11 cellular contexts compared by ENCODE assay signal in genomic region chr5:65867509-65868195, GRCh38. TPM values are rescaled to one million over a fixed set of nuclear protein-coding genes. Genes with fewer than 3 reads are reported as not detected.
DNase-seq lines count a peak whose midpoint lies in the region; ATAC-seq and TF ChIP-seq lines count a peak whose summit lies in the region.
"Had no signal": no experiment of that assay in that cellular context is flagged by ENCODE, and none has a peak within 500 bp of the region (broad histone marks: within the 10 kb centered on the region; RNA-seq: fewer than 3 reads in every experiment).

No MANE protein-coding gene starts in this region.

- POLR2A ChIA-PET in CD8-positive, alpha-beta memory T cell (lab: Charles Lee): interaction anchor here (1.0 kb wide), 1 partner anchor 60 kb away, joined by 3 read pairs; no protein-coding TSS in a partner anchor

- H3K4me3 Mint-ChIP-seq in CD8-positive, alpha-beta memory T cell: peak overlapping the region in 5 of 7 donors; percentile 26 to 62 (median 46)
- H3K4me3 Mint-ChIP-seq in HFFc6 (peak overlapping the region; percentile 3; the same call in 1 of the 2 replicates), naive B cell (peak overlapping the region in 6 of 8 donors; percentile 33 to 82 (median 52))
- H3K4me3 Mint-ChIP-seq: central memory CD8-positive, alpha-beta T cell; stimulated activated memory B cell treated with anti-CD40 and anti-IgM and Interleukin-4, amounts not matched to agents 10 μg/mL and 1 μg/mL and 100 μg/mL, for 72 hours had no signal

- CTCF ChIA-PET in CD8-positive, alpha-beta memory T cell (lab: Charles Lee): no interaction called here

- no peak for TF ChIP-seq CTCF in HFFc6 (IDR thresholded peaks at IDR 0.05)

- no peaks in the 10 kb centered on the region for H3K9me3 ChIP-seq in CD8-positive, alpha-beta memory T cell (ENCODE audit: low read length)

- peaks cover 0 to 3% (median 0%) of the 10 kb centered on the region in 3 donors for H3K36me3 Mint-ChIP-seq in CD8-positive, alpha-beta memory T cell
- H3K36me3 Mint-ChIP-seq in HFFc6 (ENCODE audit: low read depth) (peaks cover 6% of the 10 kb centered on the region), naive B cell (no peaks in the 10 kb centered on the region)
- H3K36me3 Mint-ChIP-seq: stimulated activated memory B cell treated with anti-CD40 and anti-IgM and Interleukin-4, amounts not matched to agents 10 μg/mL and 1 μg/mL and 100 μg/mL, for 72 hours had no signal

- H3K4me1 ChIP-seq in CD8-positive, alpha-beta memory T cell (ENCODE audit: insufficient read depth, low read length): peaks cover 22% of the 10 kb centered on the region

- H3K4me3 ChIP-seq in CD8-positive, alpha-beta memory T cell (ENCODE audit: low read length): peak overlapping the region; percentile 15
- H3K4me3 ChIP-seq: GM12878 had no signal

- ATAC-seq in naive B cell (ENCODE audit: low read depth in 2 of 2) (no peak), GM21381 (IDR thresholded peaks at IDR 0.05; ENCODE audit: unreplicated experiment) (no peak), HG03097 (IDR thresholded peaks at IDR 0.05; ENCODE audit: low FRiP score, unreplicated experiment) (no peak)
- ATAC-seq: GM12878; stimulated activated memory B cell treated with anti-CD40 and anti-IgM and Interleukin-4, amounts not matched to agents 10 μg/mL and 1 μg/mL and 100 μg/mL, for 72 hours had no signal

- H3K9me3 Mint-ChIP-seq in CD8-positive, alpha-beta memory T cell: peaks cover 0 to 2% (median 0%) of the 10 kb centered on the region in 5 donors
- H3K9me3 Mint-ChIP-seq in HFFc6: no peaks in the 10 kb centered on the region
- peaks cover 0 to 10% (median 5%) of the 10 kb centered on the region in 7 donors for H3K9me3 Mint-ChIP-seq in naive B cell
- H3K9me3 Mint-ChIP-seq: central memory CD8-positive, alpha-beta T cell had no signal

- peak overlapping the region in 6 of 8 donors; percentile 4 to 84 (median 30) for H3K27ac Mint-ChIP-seq in CD8-positive, alpha-beta memory T cell
- H3K27ac Mint-ChIP-seq in HFFc6: peak overlapping the region; percentile 82
- H3K27ac Mint-ChIP-seq in naive B cell: peak overlapping the region in 3 of 6 donors; percentile 34 to 80 (median 66)
- H3K27ac Mint-ChIP-seq: stimulated activated memory B cell treated with anti-CD40 and anti-IgM and Interleukin-4, amounts not matched to agents 10 μg/mL and 1 μg/mL and 100 μg/mL, for 72 hours had no signal

- no peak overlapping the region for H3K27ac ChIP-seq in CD8-positive, alpha-beta memory T cell (ENCODE audit: low read depth, low read length)

- DNase-seq in CD8-positive, alpha-beta memory T cell: peak in 1 of 5 donors; percentile 2
- DNase-seq in HFFc6 (peak; percentile 44), astrocyte of the hippocampus (ENCODE audit: low read depth, low spot score) (peak; percentile 26), naive B cell (no peak)
- no peak for DNase-seq in stimulated activated naive CD4-positive, alpha-beta T cell treated with Interleukin-2 at 50 U/mL for 16 hours (lab: John Stamatoyannopoulos, UW)
- DNase-seq: nucleus accumbens had no signal

- no peaks in the 10 kb centered on the region for H3K36me3 ChIP-seq in CD8-positive, alpha-beta memory T cell (ENCODE audit: insufficient read depth, low read length)

- H3K27me3 ChIP-seq in CD8-positive, alpha-beta memory T cell (ENCODE audit: insufficient read depth, low read length, poor library complexity, severe bottlenecking): no peaks in the 10 kb centered on the region

- H3K27me3 Mint-ChIP-seq in CD8-positive, alpha-beta memory T cell: no peaks in the 10 kb centered on the region
- no peaks in the 10 kb centered on the region; the same call in 1 of the 2 replicates for H3K27me3 Mint-ChIP-seq in HFFc6 (ENCODE audit: insufficient read depth)
- no peaks in the 10 kb centered on the region for H3K27me3 Mint-ChIP-seq in naive B cell
- H3K27me3 Mint-ChIP-seq: central memory CD8-positive, alpha-beta T cell; stimulated activated memory B cell treated with anti-CD40 and anti-IgM and Interleukin-4, amounts not matched to agents 10 μg/mL and 1 μg/mL and 100 μg/mL, for 72 hours had no signal

- peaks cover 19 to 26% (median 25%) of the 10 kb centered on the region in 3 donors for H3K4me1 Mint-ChIP-seq in CD8-positive, alpha-beta memory T cell
- peaks cover 58% of the 10 kb centered on the region for H3K4me1 Mint-ChIP-seq in HFFc6 (ENCODE audit: low read depth)
- peaks cover 15 to 20% (median 16%) of the 10 kb centered on the region in 3 donors for H3K4me1 Mint-ChIP-seq in naive B cell

RNA-seq across cellular contexts. Expression of gene ERBIN, which starts 58.7 kb away (rescaled TPM):
- total RNA-seq in CD8-positive, alpha-beta memory T cell: 10 to 100 TPM; 40.9 to 43.1 TPM
- 49.0 TPM for polyA plus RNA-seq in CD8-positive, alpha-beta memory T cell
- 100 to 1,000 TPM in 5 of 6 experiments, 10 to 100 TPM in 1; 97.5 to 127 (median 114) TPM for total RNA-seq in HFFc6 (2021; fragmentation: NEBNext Ultra II Directional; extraction: Animal tissue kit (Norgen Biotek cat#: 25700))
- polyA plus RNA-seq in naive B cell (ENCODE audit: low read depth in 6 of 6): 10 to 100 TPM; 18.4 to 57.6 (median 41.4) TPM

Comparison
In these comparisons a context has a peak if more than half of its experiments do, and no peak if none do; other contexts are left out.
1. DNase-seq: peak in HFFc6 (single experiment) and astrocyte of the hippocampus (single experiment); none in naive B cell (single experiment) and stimulated activated naive CD4-positive, alpha-beta T cell treated with Interleukin-2 at 50 U/mL for 16 hours (single experiment).
2. Peak in every context shown above with its lines, with median percentiles within 50 percentile points of each other: H3K4me3 Mint-ChIP-seq.